ENCODE assay signal across 1 cellular context in the genomic region with DNA sequence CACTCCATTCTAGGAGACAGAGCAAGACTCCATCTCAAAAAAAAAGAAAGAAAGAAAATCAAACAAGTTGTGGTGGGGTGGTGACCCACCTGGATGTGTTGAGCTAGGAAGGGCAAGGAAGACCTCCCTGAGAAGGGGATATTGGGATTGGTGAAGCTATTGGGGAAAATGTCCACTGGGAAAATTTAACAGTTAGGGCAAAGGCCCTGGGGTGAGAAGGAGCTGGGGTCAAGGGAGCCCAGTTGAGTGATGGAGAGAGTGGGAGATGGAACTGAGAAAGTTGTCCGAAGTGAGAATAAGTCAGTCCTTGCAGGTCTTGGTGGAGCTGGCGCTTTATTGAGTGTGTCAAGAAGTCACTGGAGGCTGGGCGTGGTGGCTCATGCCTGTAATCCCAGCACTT.
TF ChIP-seq lines count a peak whose summit lies in the region.

No MANE protein-coding gene starts in this region.

TF ChIP-seq in WTC11, 78 proteins besides CTCF, POLR2A, EP300 and RAD21 (continued from another document):
- TF ChIP-seq FOXP1 (CRISPR knock-in tag; IDR thresholded peaks at IDR 0.05; ENCODE audit: borderline replicate concordance) (no peak), ZNF396 (CRISPR knock-in tag; IDR thresholded peaks at IDR 0.05; ENCODE audit: borderline replicate concordance) (no peak), ZNF416 (CRISPR knock-in tag; IDR thresholded peaks at IDR 0.05) (no peak), ZNF263 (CRISPR knock-in tag; IDR thresholded peaks at IDR 0.05; ENCODE audit: low read depth) (no peak), SP1 (CRISPR knock-in tag; conservative IDR thresholded peaks at IDR 0.05) (no peak), ZBTB21 (CRISPR knock-in tag; IDR thresholded peaks at IDR 0.05; ENCODE audit: borderline replicate concordance) (no peak), CBFB (CRISPR knock-in tag; IDR thresholded peaks at IDR 0.05; ENCODE audit: low read depth) (no peak), GTF2I (CRISPR knock-in tag; conservative IDR thresholded peaks at IDR 0.05) (no peak), MYBL2 (CRISPR knock-in tag; IDR thresholded peaks at IDR 0.05) (no peak), FOXJ3 (CRISPR knock-in tag; IDR thresholded peaks at IDR 0.05; ENCODE audit: borderline replicate concordance) (no peak)
- TF ChIP-seq, protein P1, sequence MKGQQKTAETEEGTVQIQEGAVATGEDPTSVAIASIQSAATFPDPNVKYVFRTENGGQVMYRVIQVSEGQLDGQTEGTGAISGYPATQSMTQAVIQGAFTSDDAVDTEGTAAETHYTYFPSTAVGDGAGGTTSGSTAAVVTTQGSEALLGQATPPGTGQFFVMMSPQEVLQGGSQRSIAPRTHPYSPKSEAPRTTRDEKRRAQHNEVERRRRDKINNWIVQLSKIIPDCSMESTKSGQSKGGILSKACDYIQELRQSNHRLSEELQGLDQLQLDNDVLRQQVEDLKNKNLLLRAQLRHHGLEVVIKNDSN (CRISPR knock-in tag; IDR thresholded peaks at IDR 0.05): no peak
- TF ChIP-seq, protein P2, sequence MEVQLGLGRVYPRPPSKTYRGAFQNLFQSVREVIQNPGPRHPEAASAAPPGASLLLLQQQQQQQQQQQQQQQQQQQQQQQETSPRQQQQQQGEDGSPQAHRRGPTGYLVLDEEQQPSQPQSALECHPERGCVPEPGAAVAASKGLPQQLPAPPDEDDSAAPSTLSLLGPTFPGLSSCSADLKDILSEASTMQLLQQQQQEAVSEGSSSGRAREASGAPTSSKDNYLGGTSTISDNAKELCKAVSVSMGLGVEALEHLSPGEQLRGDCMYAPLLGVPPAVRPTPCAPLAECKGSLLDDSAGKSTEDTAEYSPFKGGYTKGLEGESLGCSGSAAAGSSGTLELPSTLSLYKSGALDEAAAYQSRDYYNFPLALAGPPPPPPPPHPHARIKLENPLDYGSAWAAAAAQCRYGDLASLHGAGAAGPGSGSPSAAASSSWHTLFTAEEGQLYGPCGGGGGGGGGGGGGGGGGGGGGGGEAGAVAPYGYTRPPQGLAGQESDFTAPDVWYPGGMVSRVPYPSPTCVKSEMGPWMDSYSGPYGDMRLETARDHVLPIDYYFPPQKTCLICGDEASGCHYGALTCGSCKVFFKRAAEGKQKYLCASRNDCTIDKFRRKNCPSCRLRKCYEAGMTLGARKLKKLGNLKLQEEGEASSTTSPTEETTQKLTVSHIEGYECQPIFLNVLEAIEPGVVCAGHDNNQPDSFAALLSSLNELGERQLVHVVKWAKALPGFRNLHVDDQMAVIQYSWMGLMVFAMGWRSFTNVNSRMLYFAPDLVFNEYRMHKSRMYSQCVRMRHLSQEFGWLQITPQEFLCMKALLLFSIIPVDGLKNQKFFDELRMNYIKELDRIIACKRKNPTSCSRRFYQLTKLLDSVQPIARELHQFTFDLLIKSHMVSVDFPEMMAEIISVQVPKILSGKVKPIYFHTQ (CRISPR knock-in tag; IDR thresholded peaks at IDR 0.05): no peak
- TF ChIP-seq, protein P3, sequence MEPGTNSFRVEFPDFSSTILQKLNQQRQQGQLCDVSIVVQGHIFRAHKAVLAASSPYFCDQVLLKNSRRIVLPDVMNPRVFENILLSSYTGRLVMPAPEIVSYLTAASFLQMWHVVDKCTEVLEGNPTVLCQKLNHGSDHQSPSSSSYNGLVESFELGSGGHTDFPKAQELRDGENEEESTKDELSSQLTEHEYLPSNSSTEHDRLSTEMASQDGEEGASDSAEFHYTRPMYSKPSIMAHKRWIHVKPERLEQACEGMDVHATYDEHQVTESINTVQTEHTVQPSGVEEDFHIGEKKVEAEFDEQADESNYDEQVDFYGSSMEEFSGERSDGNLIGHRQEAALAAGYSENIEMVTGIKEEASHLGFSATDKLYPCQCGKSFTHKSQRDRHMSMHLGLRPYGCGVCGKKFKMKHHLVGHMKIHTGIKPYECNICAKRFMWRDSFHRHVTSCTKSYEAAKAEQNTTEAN (CRISPR knock-in tag; IDR thresholded peaks at IDR 0.05): no peak
- TF ChIP-seq, protein P4, sequence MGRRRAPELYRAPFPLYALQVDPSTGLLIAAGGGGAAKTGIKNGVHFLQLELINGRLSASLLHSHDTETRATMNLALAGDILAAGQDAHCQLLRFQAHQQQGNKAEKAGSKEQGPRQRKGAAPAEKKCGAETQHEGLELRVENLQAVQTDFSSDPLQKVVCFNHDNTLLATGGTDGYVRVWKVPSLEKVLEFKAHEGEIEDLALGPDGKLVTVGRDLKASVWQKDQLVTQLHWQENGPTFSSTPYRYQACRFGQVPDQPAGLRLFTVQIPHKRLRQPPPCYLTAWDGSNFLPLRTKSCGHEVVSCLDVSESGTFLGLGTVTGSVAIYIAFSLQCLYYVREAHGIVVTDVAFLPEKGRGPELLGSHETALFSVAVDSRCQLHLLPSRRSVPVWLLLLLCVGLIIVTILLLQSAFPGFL (CRISPR knock-in tag; IDR thresholded peaks at IDR 0.05; ENCODE audit: borderline replicate concordance): no peak
- TF ChIP-seq, protein P5, sequence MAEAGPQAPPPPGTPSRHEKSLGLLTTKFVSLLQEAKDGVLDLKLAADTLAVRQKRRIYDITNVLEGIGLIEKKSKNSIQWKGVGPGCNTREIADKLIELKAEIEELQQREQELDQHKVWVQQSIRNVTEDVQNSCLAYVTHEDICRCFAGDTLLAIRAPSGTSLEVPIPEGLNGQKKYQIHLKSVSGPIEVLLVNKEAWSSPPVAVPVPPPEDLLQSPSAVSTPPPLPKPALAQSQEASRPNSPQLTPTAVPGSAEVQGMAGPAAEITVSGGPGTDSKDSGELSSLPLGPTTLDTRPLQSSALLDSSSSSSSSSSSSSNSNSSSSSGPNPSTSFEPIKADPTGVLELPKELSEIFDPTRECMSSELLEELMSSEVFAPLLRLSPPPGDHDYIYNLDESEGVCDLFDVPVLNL (CRISPR knock-in tag; IDR thresholded peaks at IDR 0.05; ENCODE audit: borderline replicate concordance, low read depth): no peak
TF ChIP-seq in WTC11: peak in this region for 0.
